8 cellular contexts compared by ENCODE assay signal in the genomic region with DNA sequence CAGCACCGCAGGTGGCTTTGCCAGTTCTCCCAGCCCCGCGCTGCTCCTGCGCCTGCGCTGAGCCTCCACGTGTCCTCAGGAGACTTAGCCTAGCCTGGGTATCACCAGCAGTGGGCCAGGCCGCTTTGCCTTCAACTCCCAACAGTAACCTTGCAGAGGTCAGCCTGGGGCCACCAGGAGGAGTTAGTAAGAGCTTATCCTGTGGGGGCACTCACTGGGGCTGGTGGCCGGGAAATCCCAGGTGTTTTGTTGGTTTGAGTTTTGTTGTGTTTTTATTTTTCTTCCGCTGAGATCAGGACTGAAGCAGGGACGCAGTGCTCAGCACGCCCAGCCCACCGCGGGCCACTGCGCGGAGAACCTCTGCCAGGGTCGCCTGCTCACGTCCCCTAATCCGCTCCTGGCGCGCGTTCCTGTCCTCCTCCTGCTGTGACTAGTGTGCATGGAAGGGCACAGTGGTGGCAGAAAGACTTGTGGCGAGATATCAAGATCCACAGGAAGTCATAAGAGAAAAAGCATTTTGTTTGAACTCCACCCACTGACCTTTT.
DNase-seq lines count a peak whose midpoint lies in the region; ATAC-seq and TF ChIP-seq lines count a peak whose summit lies in the region.

No MANE protein-coding gene starts in this region.

- no peaks in the 10 kb centered on the region for H3K9me3 Mint-ChIP-seq in stimulated activated effector memory CD8-positive, alpha-beta T cell treated with anti-CD3 and anti-CD28 coated beads, Interleukin-12 subunit alpha, Interleukin-12 subunit beta, amount 100 ng/mL, for 72 hours
- no peaks in the 10 kb centered on the region for H3K9me3 Mint-ChIP-seq in mesothelial cell of epicardium

- peaks cover 3% of the 10 kb centered on the region for H3K27me3 Mint-ChIP-seq in mesothelial cell of epicardium (ENCODE audit: low read depth)

- H3K4me1 Mint-ChIP-seq in stimulated activated effector memory CD8-positive, alpha-beta T cell treated with anti-CD3 and anti-CD28 coated beads, Interleukin-12 subunit alpha, Interleukin-12 subunit beta, amount 100 ng/mL, for 72 hours, result peaks cover 41% of the 10 kb centered on the region
- peaks cover 6% of the 10 kb centered on the region for H3K4me1 Mint-ChIP-seq in mesothelial cell of epicardium

- DNase-seq in activated CD4-positive, CD25-positive, alpha-beta regulatory T cell treated with anti-CD3 and anti-CD28 coated beads, Interleukin-2, amount 50 U/mL, for 72 hours, result peak; percentile 59
- DNase-seq in mucosa of descending colon (peak; percentile 18 to 61 (median 38)), mesothelial cell of epicardium (ENCODE audit: low spot score in 2 of 2, unreplicated experiment in 2 of 2) (no peak), NCI-H2171 treated with DMSO at 0.1 percent for 48 hours (lab: John Stamatoyannopoulos, UW) (no peak)
- peak; percentile 30 to 72 for DNase-seq in stimulated activated effector memory CD8-positive, alpha-beta T cell treated with anti-CD3 and anti-CD28 coated beads, Interleukin-12 subunit alpha, Interleukin-12 subunit beta, amount 100 ng/mL, for 72 hours (ENCODE audit: low spot score in 2 of 2)

- no peaks in the 10 kb centered on the region for H3K36me3 ChIP-seq in HUES48 (ENCODE audit: control insufficient read depth, insufficient read depth, low read length)
- no peaks in the 10 kb centered on the region for H3K36me3 ChIP-seq in mucosa of descending colon (ENCODE audit: low read depth)

- H3K4me3 ChIP-seq in HUES48 (ENCODE audit: low read depth, low read length) (0 out of 2 replicates have a peak overlapping the region, but pooled peaks have one; percentile 2), mucosa of descending colon (no peak overlapping the region)

- peaks cover 22% of the 10 kb centered on the region for H3K36me3 Mint-ChIP-seq in stimulated activated effector memory CD8-positive, alpha-beta T cell treated with anti-CD3 and anti-CD28 coated beads, Interleukin-12 subunit alpha, Interleukin-12 subunit beta, amount 100 ng/mL, for 72 hours
- no peaks in the 10 kb centered on the region for H3K36me3 Mint-ChIP-seq in mesothelial cell of epicardium

- no peak for TF ChIP-seq CTCF in mucosa of descending colon (IDR thresholded peaks at IDR 0.05)
- no peak for TF ChIP-seq CTCF in mesothelial cell of epicardium (IDR thresholded peaks at IDR 0.05; ENCODE audit: unreplicated experiment)

- H3K27ac Mint-ChIP-seq in stimulated activated effector memory CD8-positive, alpha-beta T cell treated with anti-CD3 and anti-CD28 coated beads, Interleukin-12 subunit alpha, Interleukin-12 subunit beta, amount 100 ng/mL, for 72 hours, result peak overlapping the region; percentile 95
- no peak overlapping the region for H3K27ac Mint-ChIP-seq in mesothelial cell of epicardium

- peak overlapping the region; percentile 82 for H3K4me3 Mint-ChIP-seq in stimulated activated effector memory CD8-positive, alpha-beta T cell treated with anti-CD3 and anti-CD28 coated beads, Interleukin-12 subunit alpha, Interleukin-12 subunit beta, amount 100 ng/mL, for 72 hours
- no peak overlapping the region for H3K4me3 Mint-ChIP-seq in mesothelial cell of epicardium

- H3K9me3 ChIP-seq in HUES48 (ENCODE audit: control insufficient read depth, insufficient read depth, low read length), result no peaks in the 10 kb centered on the region
- H3K9me3 ChIP-seq in mucosa of descending colon, result no peaks in the 10 kb centered on the region

- ATAC-seq in mucosa of descending colon (peak; percentile 62), HG03571 (IDR thresholded peaks at IDR 0.05; ENCODE audit: unreplicated experiment) (no peak)
- ATAC-seq in stimulated activated effector memory CD8-positive, alpha-beta T cell treated with anti-CD3 and anti-CD28 coated beads, Interleukin-12 subunit alpha, Interleukin-12 subunit beta, amount 100 ng/mL, for 72 hours, result peak; percentile 87

- no peaks in the 10 kb centered on the region for H3K27me3 ChIP-seq in HUES48 (ENCODE audit: control insufficient read depth, insufficient read depth, low read length)

- H3K27ac ChIP-seq in HUES48 (ENCODE audit: low read depth, low read length) (no peak overlapping the region), cingulate gyrus (ENCODE audit: low read depth, low read length) (peak overlapping the region; percentile 94)

- no peak overlapping the region for H3K9ac ChIP-seq in HUES48 (ENCODE audit: low read depth, low read length)

- H3K4me1 ChIP-seq in HUES48 (ENCODE audit: control insufficient read depth, insufficient read depth, low read length) (peaks cover 30% of the 10 kb centered on the region), mucosa of descending colon (ENCODE audit: low read depth) (no peaks in the 10 kb centered on the region)

- intact Hi-C loops in mucosa of descending colon (cut with DNase I, micrococcal nuclease), result no loop called here

Comparison
In these comparisons a context has a peak if more than half of its experiments do, and no peak if none do; other contexts are left out.
1. DNase-seq: peak in activated CD4-positive, CD25-positive, alpha-beta regulatory T cell treated with anti-CD3 and anti-CD28 coated beads, Interleukin-2, amount 50 U/mL, for 72 hours (single experiment), mucosa of descending colon (3 of 3) and stimulated activated effector memory CD8-positive, alpha-beta T cell treated with anti-CD3 and anti-CD28 coated beads, Interleukin-12 subunit alpha, Interleukin-12 subunit beta, amount 100 ng/mL, for 72 hours (2 of 2); none in mesothelial cell of epicardium (0 of 2) and NCI-H2171 treated with DMSO at 0.1 percent for 48 hours (single experiment).